18 cellular contexts compared by ENCODE assay signal in the genomic region with DNA sequence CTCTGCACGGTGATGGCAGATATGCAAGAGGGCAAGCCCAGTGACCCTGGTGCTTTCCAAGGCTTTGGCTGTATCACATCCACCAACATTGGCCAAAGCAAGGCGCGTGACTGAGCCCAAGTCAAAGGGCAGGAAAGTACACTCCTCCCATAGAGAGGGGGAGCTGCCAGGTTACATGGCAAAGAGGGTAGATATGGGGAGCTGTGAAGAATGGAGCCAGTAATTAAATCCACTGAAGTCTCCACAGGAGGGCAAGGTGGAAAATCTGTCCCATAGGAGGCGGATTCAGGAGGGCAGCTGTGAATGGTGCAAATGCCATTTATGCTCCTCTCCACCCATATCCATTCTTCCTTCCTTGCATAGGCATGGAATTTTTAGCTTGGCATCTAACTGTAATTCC. TPM values are rescaled to one million over a fixed set of nuclear protein-coding genes. Genes with fewer than 3 reads are reported as not detected.
DNase-seq lines count a peak whose midpoint lies in the region; ATAC-seq and TF ChIP-seq lines count a peak whose summit lies in the region.
"Had no signal": no experiment of that assay in that cellular context is flagged by ENCODE, and none has a peak within 500 bp of the region (broad histone marks: within the 10 kb centered on the region; RNA-seq: fewer than 3 reads in every experiment).

No MANE protein-coding gene starts in this region.

- H2BK15ac ChIP-seq in mesendoderm (replicated peaks; ENCODE audit: low read depth): no peak overlapping the region

- no peak overlapping the region for H3K4me3 Mint-ChIP-seq in WTC11
- no peak overlapping the region for H3K4me3 Mint-ChIP-seq in stimulated activated effector memory CD8-positive, alpha-beta T cell treated with anti-CD3 and anti-CD28 coated beads, Interleukin-12 subunit alpha, Interleukin-12 subunit beta, amount 100 ng/mL, for 72 hours
- H3K4me3 Mint-ChIP-seq: CD8-positive, alpha-beta memory T cell had no signal

- POLR2A ChIA-PET in WTC11 (lab: Charles Lee): no interaction called here

- no peak overlapping the region for H4K8ac ChIP-seq in mesendoderm (ENCODE audit: low read depth, low read length)

- H3K36me3 ChIP-seq in mesendoderm (ENCODE audit: control insufficient read depth, insufficient read depth, low read length): no peaks in the 10 kb centered on the region
- H3K36me3 ChIP-seq: BLaER1 had no signal

- no peak for TF ChIP-seq CTCF in WTC11 (IDR thresholded peaks at IDR 0.05)

- H3K4ac ChIP-seq in mesendoderm (ENCODE audit: low read depth, low read length): no peak overlapping the region

- 0 out of 2 replicates have a peak, but pooled peaks cover 5% of the 10 kb centered on the region for H3K9me3 Mint-ChIP-seq in WTC11
- no peaks in the 10 kb centered on the region for H3K9me3 Mint-ChIP-seq in stimulated activated effector memory CD8-positive, alpha-beta T cell treated with anti-CD3 and anti-CD28 coated beads, Interleukin-12 subunit alpha, Interleukin-12 subunit beta, amount 100 ng/mL, for 72 hours
- H3K9me3 Mint-ChIP-seq: CD8-positive, alpha-beta memory T cell had no signal

- no peak overlapping the region for H3K4me3 ChIP-seq in mesendoderm (ENCODE audit: low read length)
- H3K4me3 ChIP-seq: BLaER1, GM23248 had no signal

- peaks cover 14% of the 10 kb centered on the region for H3K4me1 Mint-ChIP-seq in WTC11
- no peaks in the 10 kb centered on the region for H3K4me1 Mint-ChIP-seq in stimulated activated effector memory CD8-positive, alpha-beta T cell treated with anti-CD3 and anti-CD28 coated beads, Interleukin-12 subunit alpha, Interleukin-12 subunit beta, amount 100 ng/mL, for 72 hours
- H3K4me1 Mint-ChIP-seq: CD8-positive, alpha-beta memory T cell had no signal

- WGBS in mesendoderm (ENCODE audit: extremely low coverage, insufficient coverage, low lambda C conversion rate): no CpG with 5 or more reads among the region's 4 CpGs

- DNase-seq in Right ventricle myocardium inferior (ENCODE audit: missing footprints) (no peak), Right ventricle myocardium superior (no peak), WTC11 (ENCODE audit: low spot score) (no peak), mesendoderm (peak; percentile 57), KG1 (lab: John Stamatoyannopoulos, UW) (no peak), kidney tubule cell (ENCODE audit: low spot score) (no peak)
- DNase-seq in stimulated activated effector memory CD8-positive, alpha-beta T cell treated with anti-CD3 and anti-CD28 coated beads, Interleukin-12 subunit alpha, Interleukin-12 subunit beta, amount 100 ng/mL, for 72 hours (ENCODE audit: low spot score in 2 of 2): no peak
- DNase-seq: 8988T; CD8-positive, alpha-beta memory T cell; COR-L47; DMS153; DMS79; GDM1; GM23248; HCEC 1CT had no signal

- no peak overlapping the region for H3K27ac Mint-ChIP-seq in WTC11
- H3K27ac Mint-ChIP-seq in stimulated activated effector memory CD8-positive, alpha-beta T cell treated with anti-CD3 and anti-CD28 coated beads, Interleukin-12 subunit alpha, Interleukin-12 subunit beta, amount 100 ng/mL, for 72 hours: no peak overlapping the region
- H3K27ac Mint-ChIP-seq: CD8-positive, alpha-beta memory T cell had no signal

- no peak overlapping the region for H3K9ac ChIP-seq in mesendoderm (ENCODE audit: low read length)
- H3K9ac ChIP-seq: BLaER1, GM23248 had no signal

- H3K56ac ChIP-seq in mesendoderm (ENCODE audit: low read length): peak overlapping the region; percentile 47

- H3K79me1 ChIP-seq in mesendoderm (ENCODE audit: low read length): no peaks in the 10 kb centered on the region

- H3K23ac ChIP-seq in mesendoderm (ENCODE audit: low read length): no peak overlapping the region

- ATAC-seq in Right ventricle myocardium inferior: peak; percentile 23
- ATAC-seq in Right ventricle myocardium superior (ENCODE audit: poor library complexity): no peak
- peak; percentile 59 for ATAC-seq in WTC11
- peak; percentile 8 for ATAC-seq in stimulated activated effector memory CD8-positive, alpha-beta T cell treated with anti-CD3 and anti-CD28 coated beads, Interleukin-12 subunit alpha, Interleukin-12 subunit beta, amount 100 ng/mL, for 72 hours
- no peak for ATAC-seq in HG03095 (IDR thresholded peaks at IDR 0.05; ENCODE audit: unreplicated experiment)

- no peaks in the 10 kb centered on the region for H3K79me2 ChIP-seq in mesendoderm (ENCODE audit: control insufficient read depth, insufficient read depth, low read length)

- H3K4me1 ChIP-seq in mesendoderm (ENCODE audit: control insufficient read depth, low read depth, low read length): peaks cover 1% of the 10 kb centered on the region

- H2BK5ac ChIP-seq in mesendoderm (ENCODE audit: low read length): peak overlapping the region; percentile 51

- no peak overlapping the region for H4K5ac ChIP-seq in mesendoderm (ENCODE audit: low read length)

- intact Hi-C loops in Right ventricle myocardium inferior (cut with DNase I): no loop called here
- intact Hi-C loops in Right ventricle myocardium superior (cut with DNase I): no loop called here

- H2BK120ac ChIP-seq in mesendoderm (ENCODE audit: low read depth, low read length): peak overlapping the region; percentile 2

- no peaks in the 10 kb centered on the region for H3K36me3 Mint-ChIP-seq in WTC11
- no peaks in the 10 kb centered on the region for H3K36me3 Mint-ChIP-seq in stimulated activated effector memory CD8-positive, alpha-beta T cell treated with anti-CD3 and anti-CD28 coated beads, Interleukin-12 subunit alpha, Interleukin-12 subunit beta, amount 100 ng/mL, for 72 hours
- H3K36me3 Mint-ChIP-seq: CD8-positive, alpha-beta memory T cell had no signal

- peak overlapping the region; percentile 17 for H3K27ac ChIP-seq in mesendoderm (ENCODE audit: low read depth, low read length)
- H3K27ac ChIP-seq: BLaER1, GM23248, HL-60 had no signal

- H3K4me2 ChIP-seq in mesendoderm (ENCODE audit: low read length): no peak overlapping the region
- H3K4me2 ChIP-seq: BLaER1 had no signal

- no peaks in the 10 kb centered on the region for H3K27me3 Mint-ChIP-seq in WTC11 (ENCODE audit: low read depth)

- CTCF ChIA-PET in WTC11 (lab: Charles Lee): interaction anchor here (1.0 kb wide), 1 partner anchor 9 kb away, joined by 3 read pairs; no protein-coding TSS in a partner anchor

- H3K27me3 ChIP-seq in mesendoderm (ENCODE audit: insufficient read depth, low read length, poor library complexity): no peaks in the 10 kb centered on the region
- H3K27me3 ChIP-seq: BLaER1 had no signal

- peak overlapping the region; percentile 71 for H3K18ac ChIP-seq in mesendoderm (ENCODE audit: low read length)

- no peak overlapping the region for H2AK5ac ChIP-seq in mesendoderm (ENCODE audit: low read length)

TF ChIP-seq in WTC11, 78 proteins besides CTCF, POLR2A, EP300 and RAD21 (continues in another document):
- TF ChIP-seq, protein P1, sequence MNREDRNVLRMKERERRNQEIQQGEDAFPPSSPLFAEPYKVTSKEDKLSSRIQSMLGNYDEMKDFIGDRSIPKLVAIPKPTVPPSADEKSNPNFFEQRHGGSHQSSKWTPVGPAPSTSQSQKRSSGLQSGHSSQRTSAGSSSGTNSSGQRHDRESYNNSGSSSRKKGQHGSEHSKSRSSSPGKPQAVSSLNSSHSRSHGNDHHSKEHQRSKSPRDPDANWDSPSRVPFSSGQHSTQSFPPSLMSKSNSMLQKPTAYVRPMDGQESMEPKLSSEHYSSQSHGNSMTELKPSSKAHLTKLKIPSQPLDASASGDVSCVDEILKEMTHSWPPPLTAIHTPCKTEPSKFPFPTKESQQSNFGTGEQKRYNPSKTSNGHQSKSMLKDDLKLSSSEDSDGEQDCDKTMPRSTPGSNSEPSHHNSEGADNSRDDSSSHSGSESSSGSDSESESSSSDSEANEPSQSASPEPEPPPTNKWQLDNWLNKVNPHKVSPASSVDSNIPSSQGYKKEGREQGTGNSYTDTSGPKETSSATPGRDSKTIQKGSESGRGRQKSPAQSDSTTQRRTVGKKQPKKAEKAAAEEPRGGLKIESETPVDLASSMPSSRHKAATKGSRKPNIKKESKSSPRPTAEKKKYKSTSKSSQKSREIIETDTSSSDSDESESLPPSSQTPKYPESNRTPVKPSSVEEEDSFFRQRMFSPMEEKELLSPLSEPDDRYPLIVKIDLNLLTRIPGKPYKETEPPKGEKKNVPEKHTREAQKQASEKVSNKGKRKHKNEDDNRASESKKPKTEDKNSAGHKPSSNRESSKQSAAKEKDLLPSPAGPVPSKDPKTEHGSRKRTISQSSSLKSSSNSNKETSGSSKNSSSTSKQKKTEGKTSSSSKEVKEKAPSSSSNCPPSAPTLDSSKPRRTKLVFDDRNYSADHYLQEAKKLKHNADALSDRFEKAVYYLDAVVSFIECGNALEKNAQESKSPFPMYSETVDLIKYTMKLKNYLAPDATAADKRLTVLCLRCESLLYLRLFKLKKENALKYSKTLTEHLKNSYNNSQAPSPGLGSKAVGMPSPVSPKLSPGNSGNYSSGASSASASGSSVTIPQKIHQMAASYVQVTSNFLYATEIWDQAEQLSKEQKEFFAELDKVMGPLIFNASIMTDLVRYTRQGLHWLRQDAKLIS (CRISPR knock-in tag; IDR thresholded peaks at IDR 0.05; ENCODE audit: borderline replicate concordance): no peak
- TF ChIP-seq ZNF121 (CRISPR knock-in tag; IDR thresholded peaks at IDR 0.05) (no peak), HMGA2 (CRISPR knock-in tag; IDR thresholded peaks at IDR 0.05) (no peak), PRRX2 (CRISPR knock-in tag; IDR thresholded peaks at IDR 0.05) (no peak), EMX1 (CRISPR knock-in tag; IDR thresholded peaks at IDR 0.05) (no peak)
- TF ChIP-seq, protein P2, sequence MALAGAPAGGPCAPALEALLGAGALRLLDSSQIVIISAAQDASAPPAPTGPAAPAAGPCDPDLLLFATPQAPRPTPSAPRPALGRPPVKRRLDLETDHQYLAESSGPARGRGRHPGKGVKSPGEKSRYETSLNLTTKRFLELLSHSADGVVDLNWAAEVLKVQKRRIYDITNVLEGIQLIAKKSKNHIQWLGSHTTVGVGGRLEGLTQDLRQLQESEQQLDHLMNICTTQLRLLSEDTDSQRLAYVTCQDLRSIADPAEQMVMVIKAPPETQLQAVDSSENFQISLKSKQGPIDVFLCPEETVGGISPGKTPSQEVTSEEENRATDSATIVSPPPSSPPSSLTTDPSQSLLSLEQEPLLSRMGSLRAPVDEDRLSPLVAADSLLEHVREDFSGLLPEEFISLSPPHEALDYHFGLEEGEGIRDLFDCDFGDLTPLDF (CRISPR knock-in tag; IDR thresholded peaks at IDR 0.05): no peak

RNA-seq across cellular contexts. Expression of a gene that starts 44.6 kb away (rescaled TPM):
- total RNA-seq in Right ventricle myocardium inferior: 12.7 TPM
- 10.4 TPM for total RNA-seq in Right ventricle myocardium superior
- total RNA-seq in WTC11 (2021): 51.1 to 65.8 TPM (median 52.7 TPM) in 3 replicates
- polyA plus RNA-seq in mesendoderm (2013, experiment 1 of 2): 48.2 TPM
- 46.0 TPM for polyA plus RNA-seq in mesendoderm (2013, experiment 2 of 2)

Comparison
In these comparisons a context has a peak if more than half of its experiments do, and no peak if none do; other contexts are left out.
1. ATAC-seq: peak in Right ventricle myocardium inferior (single experiment), WTC11 (single experiment) and stimulated activated effector memory CD8-positive, alpha-beta T cell treated with anti-CD3 and anti-CD28 coated beads, Interleukin-12 subunit alpha, Interleukin-12 subunit beta, amount 100 ng/mL, for 72 hours (single experiment); none in Right ventricle myocardium superior (single experiment) and HG03095 (single experiment).